Comparison of ENCODE assay signal across 8 cellular contexts in genomic region chr17:63600569-63601438, GRCh38. TPM values are rescaled to one million over a fixed set of nuclear protein-coding genes. Genes with fewer than 3 reads are reported as not detected.
DNase-seq lines count a peak whose midpoint lies in the region; ATAC-seq, FAIRE-seq and TF ChIP-seq lines count a peak whose summit lies in the region.

TSS of gene TACO1 (plus strand) at chr17:63600895. CDS start at chr17:63601084, 189 bp downstream.

- H3K4me1 ChIP-seq in mammary epithelial cell (ENCODE audit: insufficient read depth, low read length) (peaks cover 7% of the 10 kb centered on the region), small intestine (ENCODE audit: control insufficient read depth in 2 of 2, insufficient read depth in 1 of 2, low read depth in 1 of 2, low read length in 1 of 2) (peaks cover 0 to 4% of the 10 kb centered on the region in 2 donors)

- no peak for FAIRE-seq in small intestine (lab: Jason Lieb, UNC)

- peaks cover 15% of the 10 kb centered on the region for H3K79me2 ChIP-seq in mammary epithelial cell (ENCODE audit: insufficient read depth, low read length)

- H3K27me3 ChIP-seq in mammary epithelial cell (ENCODE audit: insufficient read depth, low read length) (no peaks in the 10 kb centered on the region), small intestine (ENCODE audit: control insufficient read depth in 2 of 2, insufficient read depth in 2 of 2, low read length in 2 of 2) (no peaks in the 10 kb centered on the region)

- H3K36me3 ChIP-seq in mammary epithelial cell (ENCODE audit: insufficient read depth, low read length) (peaks cover 3% of the 10 kb centered on the region), small intestine (ENCODE audit: control insufficient read depth in 2 of 2, insufficient read depth in 2 of 2, low read length in 2 of 2) (peaks cover 1 to 9% of the 10 kb centered on the region in 2 donors)

- H3K9me3 ChIP-seq in mammary epithelial cell (replicated peaks; ENCODE audit: insufficient read depth, low read length) (no peaks in the 10 kb centered on the region), small intestine (ENCODE audit: control insufficient read depth, low read depth) (no peaks in the 10 kb centered on the region)

- dilution Hi-C loops in mammary epithelial cell (cut with HindIII; ENCODE audit: low sequenced_read_pairs), result loop anchor here (25.0 kb wide), 1 partner anchor 164 kb away; the partner anchor contains the start of gene CYB561

- CTCF ChIA-PET in mammary epithelial cell (lab: Charles Lee; ENCODE audit: low non-redundant PET), result no interaction called here

- TF ChIP-seq CTCF in WI38 (IDR thresholded peaks at IDR 0.05; ENCODE audit: low read depth, low read length) (no peak), mammary epithelial cell (conservative IDR thresholded peaks at IDR 0.05 in 1 of 2, IDR thresholded peaks at IDR 0.05 in 1 of 2; ENCODE audit: extremely low read depth in 1 of 2, insufficient read depth in 1 of 2, low read depth in 1 of 2, low read length in 2 of 2) (no peak)

- H2AFZ ChIP-seq in mammary epithelial cell (ENCODE audit: low read depth, low read length), result peak within 1 kb of the TSS; percentile 97

- intact Hi-C loops in mammary epithelial cell (cut with micrococcal nuclease), result loop anchor here (2.0 kb wide), 1 partner anchor 50 kb away; the partner anchor contains the start of gene DCAF7

- H4K20me1 ChIP-seq in mammary epithelial cell (ENCODE audit: insufficient read depth, low read length), result no peaks in the 10 kb centered on the region

- peak; percentile 86 for DNase-seq in ACHN
- DNase-seq in NCI-H2227 (lab: John Stamatoyannopoulos, UW; ENCODE audit: unreplicated experiment), result peak; percentile 87
- DNase-seq in mammary epithelial cell, result peak; percentile 73
- peak; percentile 92 for DNase-seq in iPS-NIHi7 (ENCODE audit: extremely low spot score)
- DNase-seq in small intestine, result peak; percentile 84

- peak within 1 kb of the TSS; percentile 87 for H3K4me2 ChIP-seq in mammary epithelial cell (ENCODE audit: insufficient read depth, low read depth, low read length)

- peak within 1 kb of the TSS; percentile 55 for H3K27ac ChIP-seq in mammary epithelial cell (ENCODE audit: insufficient read depth, low read depth, low read length)
- H3K27ac ChIP-seq in small intestine (ENCODE audit: low read depth in 1 of 2, low read length in 1 of 2), result peak within 1 kb of the TSS; percentile 70 to 93

- TSS peak; percentile 45 for BruUV-seq in mammary epithelial cell (replicated peaks; lab: Mats Ljungman, UMichigan)

- ATAC-seq in GM18873 (IDR thresholded peaks at IDR 0.05; ENCODE audit: low FRiP score, unreplicated experiment), result peak; percentile 60
- peak; percentile 82 for ATAC-seq in HG03139 (IDR thresholded peaks at IDR 0.05; ENCODE audit: unreplicated experiment)

- 5% methylated on average over 30 of the region's 61 CpGs for WGBS in mammary epithelial cell (ENCODE audit: low coverage, missing lambda C conversion rate)
- 1% methylated on average over 52 to 61 of the region's 61 CpGs for WGBS in small intestine, 3 donors

- H3K9ac ChIP-seq in mammary epithelial cell (ENCODE audit: insufficient read depth, low read length), result peak within 1 kb of the TSS; percentile 78

- in situ Hi-C loops in ACHN (cut with HindIII; ENCODE audit: low pct_ligation_motif_present, low pct_unique_long_range_greater_than_20kb, low sequenced_read_pairs) (no loop called here), mammary epithelial cell (cut with MboI; ENCODE audit: low sequenced_read_pairs in 2 of 2) (loop anchor here in 1 of 2 donors (25.0 kb wide), 1 partner anchor 914 kb away; no protein-coding TSS in a partner anchor)

- H3K4me3 ChIP-seq in WI38 (ENCODE audit: low read depth, low read length), result peak within 1 kb of the TSS; percentile 82
- H3K4me3 ChIP-seq in mammary epithelial cell (replicated peaks in 1 of 3; ENCODE audit: insufficient read depth in 1 of 3, low read depth in 2 of 3, low read length in 3 of 3), result peak within 1 kb of the TSS; percentile 55 to 97 (median 78)
- H3K4me3 ChIP-seq in small intestine (ENCODE audit: low read depth in 1 of 2, low read length in 2 of 2), result peak within 1 kb of the TSS; percentile 76 to 99

RNA-seq across cellular contexts. Expression of gene TACO1, which starts in this region (rescaled TPM):
- total RNA-seq in mammary epithelial cell, result 10 to 100 TPM; 14.5 to 28.7 TPM
- polyA plus RNA-seq in mammary epithelial cell (25.1 TPM), small intestine (10 to 100 TPM; 29.1 to 48.8 (median 35.9) TPM)
- 19.2 TPM for polyA minus RNA-seq in mammary epithelial cell

Comparison
In these comparisons a context has a peak if more than half of its experiments do, and no peak if none do; other contexts are left out.
1. Peak in every context shown above with its lines: DNase-seq, ATAC-seq, H3K4me3 ChIP-seq and H3K27ac ChIP-seq.